Comparison of ENCODE assay signal across 1 cellular context in the genomic region with DNA sequence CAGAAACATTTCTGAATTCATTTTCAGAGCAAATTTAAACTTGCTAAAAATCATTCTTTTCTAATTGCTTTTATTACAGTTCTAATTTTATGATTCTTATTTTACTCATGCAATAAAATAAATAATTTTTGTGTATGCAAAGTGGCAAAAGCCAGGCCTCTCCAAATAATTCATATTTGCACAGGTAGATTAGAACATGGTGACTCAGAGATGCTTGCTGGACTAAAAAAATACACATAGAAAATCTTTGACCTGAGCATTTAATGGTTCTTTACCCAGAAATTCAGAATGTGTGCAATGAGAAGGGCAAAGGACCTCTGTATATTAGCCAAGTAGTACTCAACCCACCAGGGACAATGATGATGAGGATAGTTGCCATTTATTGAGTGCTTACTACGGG.
TF ChIP-seq lines count a peak whose summit lies in the region.

No MANE protein-coding gene starts in this region.

TF ChIP-seq in IMR-90, 13 proteins besides CTCF, POLR2A, EP300 and RAD21:
- TF ChIP-seq MXI1 (IDR thresholded peaks at IDR 0.05; ENCODE audit: borderline replicate concordance, low read depth, low read length) (no peak), RFX5 (IDR thresholded peaks at IDR 0.05; ENCODE audit: low read depth, low read length) (no peak), CHD1 (IDR thresholded peaks at IDR 0.05; ENCODE audit: low read depth, low read length) (no peak), RCOR1 (IDR thresholded peaks at IDR 0.05; ENCODE audit: insufficient replicate concordance, low read length) (no peak), USF2 (IDR thresholded peaks at IDR 0.05; ENCODE audit: low read depth, low read length) (no peak), CEBPB (IDR thresholded peaks at IDR 0.05; ENCODE audit: low read depth, low read length) (no peak), MAZ (IDR thresholded peaks at IDR 0.05; ENCODE audit: borderline replicate concordance, low read depth, low read length) (no peak), SMC3 (IDR thresholded peaks at IDR 0.05; ENCODE audit: low read depth, low read length) (no peak), MAFK (IDR thresholded peaks at IDR 0.05; ENCODE audit: low read depth, low read length) (no peak)
- TF ChIP-seq, protein P1, sequence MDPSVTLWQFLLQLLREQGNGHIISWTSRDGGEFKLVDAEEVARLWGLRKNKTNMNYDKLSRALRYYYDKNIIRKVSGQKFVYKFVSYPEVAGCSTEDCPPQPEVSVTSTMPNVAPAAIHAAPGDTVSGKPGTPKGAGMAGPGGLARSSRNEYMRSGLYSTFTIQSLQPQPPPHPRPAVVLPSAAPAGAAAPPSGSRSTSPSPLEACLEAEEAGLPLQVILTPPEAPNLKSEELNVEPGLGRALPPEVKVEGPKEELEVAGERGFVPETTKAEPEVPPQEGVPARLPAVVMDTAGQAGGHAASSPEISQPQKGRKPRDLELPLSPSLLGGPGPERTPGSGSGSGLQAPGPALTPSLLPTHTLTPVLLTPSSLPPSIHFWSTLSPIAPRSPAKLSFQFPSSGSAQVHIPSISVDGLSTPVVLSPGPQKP (IDR thresholded peaks at IDR 0.05; ENCODE audit: borderline replicate concordance, low read depth, low read length), result no peak
